12 cellular contexts compared by ENCODE assay signal in the genomic region with DNA sequence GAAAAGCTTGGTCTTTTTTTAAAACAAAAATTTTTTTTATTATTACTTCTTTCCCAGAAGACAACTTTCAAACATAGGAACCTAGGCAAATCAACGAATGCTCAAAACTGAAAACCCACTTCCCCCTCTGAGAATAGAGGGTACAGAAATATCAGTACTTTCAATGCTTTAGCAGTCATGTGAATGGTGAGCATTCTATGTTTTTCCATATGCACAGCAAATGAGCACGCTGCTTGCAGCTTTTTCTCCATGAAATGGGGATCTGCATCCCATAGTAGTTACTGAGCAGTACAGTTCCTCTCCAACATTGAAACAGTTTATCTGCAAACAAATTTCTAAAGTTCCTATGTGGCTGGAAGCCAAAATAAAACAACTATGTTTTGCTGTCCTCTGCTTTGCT.
DNase-seq lines count a peak whose midpoint lies in the region; ATAC-seq and TF ChIP-seq lines count a peak whose summit lies in the region.
"Had no signal": no experiment of that assay in that cellular context is flagged by ENCODE, and none has a peak within 500 bp of the region (broad histone marks: within the 10 kb centered on the region; RNA-seq: fewer than 3 reads in every experiment).

No MANE protein-coding gene starts in this region.

- H3K4me2 ChIP-seq in OCI-LY7 (ENCODE audit: low read length), result peak overlapping the region; percentile 45

- H3K9me3 Mint-ChIP-seq in mesothelial cell of epicardium, result no peaks in the 10 kb centered on the region

- H3K36me3 ChIP-seq in OCI-LY7 (ENCODE audit: insufficient read depth, low read length), result no peaks in the 10 kb centered on the region

- ATAC-seq in GM19395 (IDR thresholded peaks at IDR 0.05; ENCODE audit: unreplicated experiment) (peak; percentile 93), HG02943 (IDR thresholded peaks at IDR 0.05; ENCODE audit: low read depth, unreplicated experiment) (peak; percentile 64)

- peaks cover 5% of the 10 kb centered on the region for H3K4me1 Mint-ChIP-seq in mesothelial cell of epicardium

- TF ChIP-seq CTCF in GM12865 (IDR thresholded peaks at IDR 0.05; ENCODE audit: insufficient read depth, low read depth, low read length, missing control alignments) (no peak), OCI-LY7 (conservative IDR thresholded peaks at IDR 0.05; ENCODE audit: low read length) (no peak), mesothelial cell of epicardium (IDR thresholded peaks at IDR 0.05; ENCODE audit: unreplicated experiment) (no peak)

- no peaks in the 10 kb centered on the region for H3K79me2 ChIP-seq in OCI-LY7 (ENCODE audit: insufficient read depth, low read depth, low read length)

- CTCF ChIA-PET in OCI-LY7 (lab: Charles Lee; ENCODE audit: unreplicated experiment), result no interaction called here

- H3K36me3 Mint-ChIP-seq in mesothelial cell of epicardium, result no peaks in the 10 kb centered on the region

- no peaks in the 10 kb centered on the region for H3K9me3 ChIP-seq in OCI-LY7 (ENCODE audit: low read length)

- intact Hi-C loops in OCI-LY7 (cut with micrococcal nuclease; ENCODE audit: unreplicated experiment), result loop anchor here (5.0 kb wide), 1 partner anchor 55 kb away; no protein-coding TSS in a partner anchor

- no peak overlapping the region for H3K4me3 Mint-ChIP-seq in mesothelial cell of epicardium
- H3K4me3 Mint-ChIP-seq: activated naive CD8-positive, alpha-beta T cell treated with anti-CD3 and anti-CD28 coated beads, Interleukin-2, amount 10 ng/mL, durations not matched to agents 7 days and 5 days had no signal

- H2AFZ ChIP-seq in OCI-LY7 (ENCODE audit: low read length), result peak overlapping the region; percentile 79

- POLR2A ChIA-PET in OCI-LY7 (lab: Charles Lee), result interaction anchor here (0.8 to 3.7 kb wide), 9 partner anchors 10 to 69 kb away, joined by 3 to 31 read pairs (median 3); no protein-coding TSS in a partner anchor

- peak; percentile 59 for DNase-seq in GM12865 (ENCODE audit: low read depth)
- peak; percentile 50 for DNase-seq in OCI-LY7 (ENCODE audit: low spot score)
- no peak for DNase-seq in mesothelial cell of epicardium (ENCODE audit: low spot score in 2 of 2, unreplicated experiment in 2 of 2)
- DNase-seq in T-helper 2 cell, result no peak
- no peak for DNase-seq in NCI-H2227 (lab: John Stamatoyannopoulos, UW; ENCODE audit: unreplicated experiment)
- no peak for DNase-seq in GM03348 (ENCODE audit: low spot score)
- DNase-seq: activated naive CD8-positive, alpha-beta T cell treated with anti-CD3 and anti-CD28 coated beads, Interleukin-2, amount 10 ng/mL, durations not matched to agents 7 days and 5 days; DND-41; substantia nigra had no signal

- no peaks in the 10 kb centered on the region for H4K20me1 ChIP-seq in OCI-LY7 (ENCODE audit: insufficient read depth, low read length)

- peaks cover 39% of the 10 kb centered on the region for H3K4me1 ChIP-seq in OCI-LY7 (ENCODE audit: insufficient read depth, low read length, poor library complexity, severe bottlenecking)

- H3K4me3 ChIP-seq in GM12865 (ENCODE audit: low read depth, low read length) (no peak overlapping the region), OCI-LY7 (ENCODE audit: low read depth, low read length, poor library complexity, severe bottlenecking) (no peak overlapping the region)

- no peaks in the 10 kb centered on the region for H3K27me3 Mint-ChIP-seq in mesothelial cell of epicardium (ENCODE audit: low read depth)

- H3K27ac ChIP-seq in OCI-LY7 (ENCODE audit: low read depth, low read length, poor library complexity, severe bottlenecking), result no peak overlapping the region
- H3K27ac ChIP-seq: epithelial cell of prostate had no signal

- H3K9me2 ChIP-seq in OCI-LY7 (ENCODE audit: insufficient read depth, low read length), result no peaks in the 10 kb centered on the region

- no TSS peak for BruUV-seq in OCI-LY7 (replicated peaks; lab: Mats Ljungman, UMichigan)

- no peak overlapping the region for H3K27ac Mint-ChIP-seq in mesothelial cell of epicardium
- H3K27ac Mint-ChIP-seq: activated naive CD8-positive, alpha-beta T cell treated with anti-CD3 and anti-CD28 coated beads, Interleukin-2, amount 10 ng/mL, durations not matched to agents 7 days and 5 days had no signal

Comparison
In these comparisons a context has a peak if more than half of its experiments do, and no peak if none do; other contexts are left out.
1. DNase-seq: peak in GM12865 (single experiment) and OCI-LY7 (single experiment); none in mesothelial cell of epicardium (0 of 2), T-helper 2 cell (0 of 5), NCI-H2227 (single experiment) and GM03348 (single experiment).